In genomic region chr9:133537257-133537656, GRCh38 we compare ENCODE assay signal across 31 cellular contexts. TPM values are rescaled to one million over a fixed set of nuclear protein-coding genes. Genes with fewer than 3 reads are reported as not detected.
A peak's percentile ranks its signal among the peaks of the same experiment; 100 is the strongest.
DNase-seq lines count a peak whose midpoint lies in the region; ATAC-seq, FAIRE-seq and TF ChIP-seq lines count a peak whose summit lies in the region.
"Had no signal": no experiment of that assay in that cellular context is flagged by ENCODE, and none has a peak within 500 bp of the region (broad histone marks: within the 10 kb centered on the region; RNA-seq: fewer than 3 reads in every experiment).

No MANE protein-coding gene starts in this region.

- no peaks in the 10 kb centered on the region for H3K36me3 Mint-ChIP-seq in T-cell
- H3K36me3 Mint-ChIP-seq: CD14-positive monocyte; CD4-positive, alpha-beta memory T cell; CD4-positive, CD25-positive, alpha-beta regulatory T cell; CD8-positive, alpha-beta memory T cell had no signal

- DNase-seq in GM13977 (ENCODE audit: low spot score) (peak; percentile 18), H1 (ENCODE audit: low read depth in 1 of 2, low spot score in 2 of 2) (no peak), mesenchymal stem cell (no peak), neuronal stem cell (ENCODE audit: low spot score) (no peak), NCI-H748 treated with DMSO at 0.1 percent for 48 hours (lab: John Stamatoyannopoulos, UW) (no peak), spleen (no peak), T-cell (no peak), NAMALWA (ENCODE audit: low spot score) (no peak)
- DNase-seq: 8988T; ACHN; BE2C; CD4-positive, alpha-beta memory T cell; CD4-positive, CD25-positive, alpha-beta regulatory T cell; CD8-positive, alpha-beta memory T cell; COR-L47; DMS 273 treated with DMSO at 0.1 percent for 48 hours; DMS153; DMS53; DMS79; DND-41; EL; GDM1 had no signal

- H3K9me3 Mint-ChIP-seq in T-cell: no peaks in the 10 kb centered on the region
- H3K9me3 Mint-ChIP-seq: CD4-positive, alpha-beta memory T cell; CD8-positive, alpha-beta memory T cell had no signal

- H3K79me1 ChIP-seq in H1 (ENCODE audit: low read depth, low read length) (no peaks in the 10 kb centered on the region), mesenchymal stem cell (replicated peaks; ENCODE audit: low read length, poor library complexity, severe bottlenecking) (no peaks in the 10 kb centered on the region), neuronal stem cell (ENCODE audit: low read depth, low read length) (peaks cover 2% of the 10 kb centered on the region)

- H3K4me3 ChIP-seq in H1 (ENCODE audit: extremely low read depth in 1 of 4, insufficient read depth in 2 of 4, low read depth in 3 of 4, low read length in 4 of 4): no peak overlapping the region
- peak overlapping the region in 1 of 2 experiments; percentile 39 for H3K4me3 ChIP-seq in mesenchymal stem cell (ENCODE audit: insufficient read depth in 1 of 2, low read depth in 1 of 2, low read length in 2 of 2)
- H3K4me3 ChIP-seq in neuronal stem cell (ENCODE audit: low read length in 2 of 2): no peak overlapping the region
- H3K4me3 ChIP-seq in spleen: no peak overlapping the region
- H3K4me3 ChIP-seq: BLaER1, GM12878 had no signal

- no peak overlapping the region for H3K9ac ChIP-seq in H1 (replicated peaks in 1 of 4; ENCODE audit: extremely low read depth in 1 of 4, low read depth in 3 of 4, low read length in 3 of 4)
- H3K9ac ChIP-seq in mesenchymal stem cell (ENCODE audit: low read length): no peak overlapping the region
- no peak overlapping the region for H3K9ac ChIP-seq in neuronal stem cell (ENCODE audit: low read depth, low read length, poor library complexity)
- H3K9ac ChIP-seq: BLaER1 had no signal

- H2BK5ac ChIP-seq in H1 (ENCODE audit: low read depth, low read length): no peak overlapping the region
- no peak overlapping the region for H2BK5ac ChIP-seq in mesenchymal stem cell (ENCODE audit: low read depth, low read length, poor library complexity, severe bottlenecking)
- H2BK5ac ChIP-seq in neuronal stem cell (ENCODE audit: low read length): peak overlapping the region; percentile 0

- intact Hi-C loops in spleen (cut with DNase I; ENCODE audit: low total_unique reads): loop anchor here (10.0 kb wide), 1 partner anchor 188 kb away; no protein-coding TSS in a partner anchor

- CTCF ChIA-PET in H1 (lab: Charles Lee; ENCODE audit: partially characterized antibody): interaction anchor here (1.5 to 2.2 kb wide), 2 partner anchors 17 to 189 kb away, joined by 4 to 12 read pairs; no protein-coding TSS in a partner anchor
- CTCF ChIA-PET in T-cell (lab: Charles Lee): no interaction called here

- H3K27ac ChIP-seq in H1 (ENCODE audit: low read depth, low read length) (no peak overlapping the region), mesenchymal stem cell (ENCODE audit: low read length, poor library complexity, severe bottlenecking) (no peak overlapping the region), neuronal stem cell (replicated peaks; ENCODE audit: low read length) (no peak overlapping the region), spleen (no peak overlapping the region)
- H3K27ac ChIP-seq: BLaER1 had no signal

- no peak for FAIRE-seq in H1 (lab: Jason Lieb, UNC)
- FAIRE-seq: A204.1, GM12878, GM18507 had no signal

- TF ChIP-seq CTCF in GM13977 (IDR thresholded peaks at IDR 0.05; ENCODE audit: extremely low read depth, insufficient read depth, missing control alignments) (no peak), H1 (IDR thresholded peaks at IDR 0.05; ENCODE audit: control extremely low read depth in 1 of 3, insufficient read depth in 1 of 3, low read depth in 1 of 3, low read length in 3 of 3) (no peak), spleen (IDR thresholded peaks at IDR 0.05 in 8 of 11, conservative IDR thresholded peaks at IDR 0.05 in 3 of 11) (no peak)

- H3K56ac ChIP-seq in H1 (replicated peaks; ENCODE audit: insufficient read length, low read depth, low read length): no peak overlapping the region

- no peak overlapping the region for H2BK20ac ChIP-seq in H1 (ENCODE audit: low read length)

- H3K36me3 ChIP-seq in H1 (ENCODE audit: control insufficient read depth in 2 of 4, insufficient read depth in 4 of 4, low read length in 3 of 4) (no peaks in the 10 kb centered on the region), mesenchymal stem cell (ENCODE audit: control insufficient read depth in 1 of 2, insufficient read depth in 2 of 2, low read depth in 1 of 2, low read length in 2 of 2) (no peaks in the 10 kb centered on the region), neuronal stem cell (replicated peaks in 1 of 2; ENCODE audit: control insufficient read depth in 2 of 2, insufficient read depth in 2 of 2, low read length in 2 of 2) (no peaks in the 10 kb centered on the region), spleen (peaks cover 0 to 6% (median 0%) of the 10 kb centered on the region in 6 donors)
- H3K36me3 ChIP-seq: BE2C, BLaER1 had no signal

- no peak overlapping the region for H3K4me3 Mint-ChIP-seq in T-cell
- H3K4me3 Mint-ChIP-seq: CD14-positive monocyte; CD4-positive, alpha-beta memory T cell; CD4-positive, CD25-positive, alpha-beta regulatory T cell; CD8-positive, alpha-beta memory T cell had no signal

- H4K91ac ChIP-seq in H1 (replicated peaks; ENCODE audit: insufficient read length, low read length): no peak overlapping the region
- H4K91ac ChIP-seq in mesenchymal stem cell (ENCODE audit: low read length): no peak overlapping the region
- H4K91ac ChIP-seq in neuronal stem cell (ENCODE audit: low read depth, low read length, poor library complexity): peak overlapping the region; percentile 66

- no peak overlapping the region for H3K23ac ChIP-seq in H1 (ENCODE audit: insufficient read length)
- H3K23ac ChIP-seq in mesenchymal stem cell (ENCODE audit: low read length in 2 of 2): no peak overlapping the region
- peak overlapping the region; percentile 6 for H3K23ac ChIP-seq in neuronal stem cell (ENCODE audit: low read depth, low read length, poor library complexity)

- no peaks in the 10 kb centered on the region for H3K79me2 ChIP-seq in H1 (ENCODE audit: control insufficient read depth in 1 of 2, insufficient read depth in 2 of 2, low read length in 2 of 2)

- H3K18ac ChIP-seq in H1 (ENCODE audit: extremely low read depth, low read length) (no peak overlapping the region), mesenchymal stem cell (ENCODE audit: low read depth in 1 of 2, low read length in 2 of 2) (no peak overlapping the region), neuronal stem cell (ENCODE audit: low read length) (no peak overlapping the region)

- POLR2A ChIA-PET in H1 (lab: Charles Lee; ENCODE audit: partially characterized antibody): interaction anchor here (1.1 kb wide), 1 partner anchor 9 kb away, joined by 5 read pairs; no protein-coding TSS in a partner anchor
- POLR2A ChIA-PET in T-cell (lab: Charles Lee): no interaction called here

- H3K27me3 Mint-ChIP-seq in T-cell: peaks cover 0 to 27% of the 10 kb centered on the region in 2 donors

- H2BK15ac ChIP-seq in H1 (ENCODE audit: low read length): no peak overlapping the region
- peak overlapping the region; percentile 40 for H2BK15ac ChIP-seq in mesenchymal stem cell (ENCODE audit: low read depth, poor library complexity, severe bottlenecking)
- peak overlapping the region; percentile 50 for H2BK15ac ChIP-seq in neuronal stem cell (ENCODE audit: low read length)

- H2BK120ac ChIP-seq in H1 (replicated peaks; ENCODE audit: low read depth, low read length) (no peak overlapping the region), mesenchymal stem cell (ENCODE audit: low read depth, low read length) (no peak overlapping the region), neuronal stem cell (ENCODE audit: low read depth, low read length) (no peak overlapping the region)

- H2AFZ ChIP-seq in H1 (ENCODE audit: low read length) (no peak overlapping the region), mesenchymal stem cell (ENCODE audit: low read depth, low read length) (no peak overlapping the region), neuronal stem cell (ENCODE audit: low read length) (no peak overlapping the region)

- no peak overlapping the region for H3K4me2 ChIP-seq in H1 (ENCODE audit: insufficient read depth in 1 of 2, low read depth in 2 of 2, low read length in 2 of 2)
- no peak overlapping the region for H3K4me2 ChIP-seq in mesenchymal stem cell (ENCODE audit: low read length, poor library complexity, severe bottlenecking)
- no peak overlapping the region for H3K4me2 ChIP-seq in neuronal stem cell (ENCODE audit: insufficient read depth, low read length, poor library complexity, severe bottlenecking)
- H3K4me2 ChIP-seq: BLaER1 had no signal

- no peak overlapping the region for H3K14ac ChIP-seq in H1 (ENCODE audit: insufficient read length)
- peak overlapping the region in 1 of 2 experiments; percentile 26 for H3K14ac ChIP-seq in mesenchymal stem cell (ENCODE audit: low read length in 2 of 2)
- H3K14ac ChIP-seq in neuronal stem cell (ENCODE audit: low read length): no peak overlapping the region

- no peak for TF ChIP-seq EP300 in H1 (IDR thresholded peaks at IDR 0.05; ENCODE audit: borderline replicate concordance in 1 of 2, low read depth in 2 of 2, low read length in 2 of 2)

- H2AK5ac ChIP-seq in H1 (ENCODE audit: low read depth, low read length) (no peak overlapping the region), mesenchymal stem cell (ENCODE audit: low read length, severe bottlenecking) (no peak overlapping the region), neuronal stem cell (ENCODE audit: low read depth, low read length) (peak overlapping the region; percentile 45)

- no peak overlapping the region for H3K27ac Mint-ChIP-seq in T-cell
- H3K27ac Mint-ChIP-seq: CD14-positive monocyte; CD4-positive, alpha-beta memory T cell; CD4-positive, CD25-positive, alpha-beta regulatory T cell had no signal

- no peaks in the 10 kb centered on the region for H4K20me1 ChIP-seq in H1 (replicated peaks in 1 of 2; ENCODE audit: control insufficient read depth in 1 of 2, insufficient read depth in 2 of 2, low read length in 2 of 2)
- H4K20me1 ChIP-seq: BLaER1 had no signal

- no peak for ATAC-seq in T-cell (replicated peaks in 1 of 4)
- ATAC-seq: GM12878 had no signal

- in situ Hi-C loops in GM13977 (cut with MboI; ENCODE audit: low pct_unique_long_range_greater_than_20kb, low sequenced_read_pairs, unreplicated experiment): loop anchor here (25.0 kb wide), 2 partner anchors 200 to 475 kb away; partner anchors contain the start of gene SARDH

- peaks cover 2% of the 10 kb centered on the region; the same call in 1 of the 2 replicates for H3K23me2 ChIP-seq in H1 (ENCODE audit: low read depth, low read length)

- peaks cover 0 to 47% (median 23%) of the 10 kb centered on the region in 4 experiments; a peak in 6 of 7 replicates for H3K4me1 ChIP-seq in H1 (replicated peaks in 1 of 4; ENCODE audit: control insufficient read depth in 3 of 4, insufficient read depth in 4 of 4, low read length in 3 of 4)
- peaks cover 17% of the 10 kb centered on the region for H3K4me1 ChIP-seq in mesenchymal stem cell (ENCODE audit: control insufficient read depth, insufficient read depth, low read depth, low read length)
- peaks cover 15 to 31% of the 10 kb centered on the region in 2 donors for H3K4me1 ChIP-seq in neuronal stem cell (ENCODE audit: control insufficient read depth in 2 of 2, insufficient read depth in 1 of 2, low read depth in 1 of 2, low read length in 2 of 2)
- peaks cover 9 to 70% (median 40%) of the 10 kb centered on the region in 6 donors for H3K4me1 ChIP-seq in spleen

- H3K27me3 ChIP-seq in H1 (replicated peaks in 1 of 4; ENCODE audit: control insufficient read depth in 3 of 4, extremely low read depth in 1 of 4, insufficient read depth in 3 of 4, low read length in 3 of 4) (peaks cover 0 to 27% (median 20%) of the 10 kb centered on the region in 4 experiments; a peak in 6 of 7 replicates), mesenchymal stem cell (ENCODE audit: control insufficient read depth in 1 of 2, insufficient read depth in 1 of 2, low read length in 2 of 2) (peaks cover 54 to 75% of the 10 kb centered on the region in 2 experiments), neuronal stem cell (ENCODE audit: control insufficient read depth in 3 of 3, insufficient read depth in 3 of 3, low read depth in 1 of 3, low read length in 3 of 3) (peaks cover 0 to 62% (median 33%) of the 10 kb centered on the region in 3 experiments), spleen (replicated peaks in 1 of 7) (peaks cover 0 to 75% (median 19%) of the 10 kb centered on the region in 7 donors)
- H3K27me3 ChIP-seq: BE2C had no signal

- no peak overlapping the region for H3K4ac ChIP-seq in H1 (replicated peaks; ENCODE audit: insufficient read length, low read depth, low read length)
- H3K4ac ChIP-seq in mesenchymal stem cell (ENCODE audit: low read depth in 1 of 2, low read length in 2 of 2): no peak overlapping the region
- H3K4ac ChIP-seq in neuronal stem cell (ENCODE audit: low read length): no peak overlapping the region

- no peaks in the 10 kb centered on the region for H3K9me3 ChIP-seq in H1 (ENCODE audit: insufficient read depth in 2 of 2, low read depth in 1 of 2, low read length in 1 of 2)
- H3K9me3 ChIP-seq in mesenchymal stem cell (ENCODE audit: control insufficient read depth, low read length): no peaks in the 10 kb centered on the region
- H3K9me3 ChIP-seq in neuronal stem cell (replicated peaks in 1 of 2; ENCODE audit: control insufficient read depth in 2 of 2, insufficient read depth in 1 of 2, low read depth in 1 of 2, low read length in 2 of 2): no peaks in the 10 kb centered on the region
- no peaks in the 10 kb centered on the region for H3K9me3 ChIP-seq in spleen
- H3K9me3 ChIP-seq: BE2C, BLaER1 had no signal

- H2BK12ac ChIP-seq in H1 (ENCODE audit: low read depth, low read length) (peak overlapping the region; percentile 27; the same call in 1 of the 2 replicates), mesenchymal stem cell (ENCODE audit: low read length in 2 of 2) (no peak overlapping the region), neuronal stem cell (ENCODE audit: low read length) (no peak overlapping the region)

- H4K5ac ChIP-seq in H1 (ENCODE audit: insufficient read length, low read depth, low read length): no peak overlapping the region

- peaks cover 10 to 17% (median 13%) of the 10 kb centered on the region in 3 donors for H3K4me1 Mint-ChIP-seq in T-cell

- H4K8ac ChIP-seq in H1 (ENCODE audit: extremely low read depth, insufficient read depth, low read length) (no peak overlapping the region), mesenchymal stem cell (ENCODE audit: low read length) (no peak overlapping the region), neuronal stem cell (ENCODE audit: low read depth, low read length) (no peak overlapping the region)

- TF ChIP-seq POLR2A in H1 (IDR thresholded peaks at IDR 0.05; ENCODE audit: control extremely low read depth in 1 of 2, low read depth in 2 of 2, low read length in 2 of 2): no peak
- no peak for TF ChIP-seq POLR2A in spleen (IDR thresholded peaks at IDR 0.05)

- TF ChIP-seq RAD21 in H1 (IDR thresholded peaks at IDR 0.05 in 1 of 2, conservative IDR thresholded peaks at IDR 0.05 in 1 of 2; ENCODE audit: low read depth in 2 of 2, low read length in 2 of 2): no peak

- WGBS in H1 (ENCODE audit: extremely low coverage in 1 of 2, insufficient coverage in 1 of 2, insufficient read length in 1 of 2, insufficient replicate concordance in 2 of 2, low coverage in 1 of 2, low lambda C conversion rate in 2 of 2, missing lambda C conversion rate in 1 of 2), 2 experiments: 99% methylated on average over 11 of the region's 16 CpGs; no CpG with 5 or more reads in 1 of the 2 experiments
- WGBS in mesenchymal stem cell: 94% methylated on average over 14 of the region's 16 CpGs
- WGBS in neuronal stem cell (ENCODE audit: extremely low coverage in 2 of 2, insufficient read length in 2 of 2, insufficient replicate concordance in 1 of 2), 2 donors: no CpG with 5 or more reads among the region's 16 CpGs
- 84 to 98% (median 94%) methylated on average over 4 to 16 of the region's 16 CpGs for WGBS in spleen, 5 donors

RNA-seq across cellular contexts. Expression of gene ADAMTSL2, which starts 2.8 kb away (rescaled TPM):
- 0.69 and 0.74 TPM in 2 replicates for total RNA-seq in H1 (2021; fragmentation: NEBNext Ultra II Directional; extraction: Animal tissue kit (Norgen Biotek cat#: 25700))
- polyA plus RNA-seq in H1 (2011; rRNA removed): 0.76 and 1.0 TPM in 2 replicates
- polyA plus RNA-seq in H1 (2011; cell fraction: cytosol; rRNA removed): 0.79 TPM
- polyA plus RNA-seq in H1 (2011; cell fraction: nucleus; rRNA removed): 2.6 TPM
- 0.29 to 1.0 TPM (median 0.65 TPM) in 4 replicates for polyA plus RNA-seq in H1 (2012, experiment 1 of 2)
- 0.41 TPM for polyA plus RNA-seq in H1 (2012, experiment 2 of 2)
- 0.39 TPM for polyA plus RNA-seq in H1 (2013, experiment 1 of 2)
- polyA plus RNA-seq in H1 (2013, experiment 2 of 2): 0.29 TPM
- polyA minus RNA-seq in H1 (2011; rRNA and poly(A)+ RNA removed): 0.13 and 0.73 TPM in 2 replicates
- polyA minus RNA-seq in H1 (2011; cell fraction: cytosol; rRNA and poly(A)+ RNA removed): 0.29 TPM
- 0.60 TPM for polyA minus RNA-seq in H1 (2011; cell fraction: nucleus; rRNA and poly(A)+ RNA removed)
- 0.22 TPM for polyA plus RNA-seq in mesenchymal stem cell (2013, experiment 1 of 2)
- polyA plus RNA-seq in mesenchymal stem cell (2013, experiment 2 of 2): 0.21 TPM
- polyA plus RNA-seq in neuronal stem cell (2013, experiment 1 of 2): 0.17 TPM
- polyA plus RNA-seq in neuronal stem cell (2013, experiment 2 of 2): 0.15 TPM
- 10 to 100 TPM in 1 of 7 donors, 1 to 10 TPM in 6; 1.6 to 10.1 (median 4.1) TPM for total RNA-seq in spleen
- polyA plus RNA-seq in spleen: 10 to 100 TPM in 1 of 3 donors, 1 to 10 TPM in 2; 3.0 to 11.7 (median 4.5) TPM
- under 1 TPM; 0.16 to 0.76 (median 0.53) TPM for total RNA-seq in T-cell
- total RNA-seq: CD4-positive, CD25-positive, alpha-beta regulatory T cell; CD8-positive, alpha-beta memory T cell; Daoy; G401; GM12878 had no signal
- polyA plus RNA-seq: AG04450; CD14-positive monocyte; CD4-positive, CD25-positive, alpha-beta regulatory T cell; CD8-positive, alpha-beta memory T cell had no signal

RNA-seq across cellular contexts. Expression of gene MYMK, which starts 12.5 kb away (rescaled TPM):
- total RNA-seq in H1 (2021; fragmentation: NEBNext Ultra II Directional; extraction: Animal tissue kit (Norgen Biotek cat#: 25700)): not detected in 2 replicates
- polyA plus RNA-seq in H1 (2011; rRNA removed): 0.30 TPM in 1 of 2 replicates, not detected in the other
- 0.23 TPM for polyA plus RNA-seq in H1 (2011; cell fraction: cytosol; rRNA removed)
- 0.30 TPM for polyA plus RNA-seq in H1 (2011; cell fraction: nucleus; rRNA removed)
- not detected in 4 replicates for polyA plus RNA-seq in H1 (2012, experiment 1 of 2)
- polyA plus RNA-seq in H1 (2012, experiment 2 of 2): not detected
- not detected for polyA plus RNA-seq in H1 (2013, experiment 1 of 2)
- polyA plus RNA-seq in H1 (2013, experiment 2 of 2): 0.09 TPM
- not detected in 2 replicates for polyA minus RNA-seq in H1 (2011; rRNA and poly(A)+ RNA removed)
- polyA minus RNA-seq in H1 (2011; cell fraction: cytosol; rRNA and poly(A)+ RNA removed): not detected
- polyA minus RNA-seq in H1 (2011; cell fraction: nucleus; rRNA and poly(A)+ RNA removed): not detected
- polyA plus RNA-seq in mesenchymal stem cell (2013, experiment 1 of 2): not detected
- not detected for polyA plus RNA-seq in mesenchymal stem cell (2013, experiment 2 of 2)
- not detected for polyA plus RNA-seq in neuronal stem cell (2013, experiment 1 of 2)
- not detected for polyA plus RNA-seq in neuronal stem cell (2013, experiment 2 of 2)
- not detected for total RNA-seq in spleen
- not detected for polyA plus RNA-seq in spleen
- total RNA-seq in T-cell: not detected
- total RNA-seq: A673; CD4-positive, alpha-beta memory T cell; CD4-positive, CD25-positive, alpha-beta regulatory T cell; CD8-positive, alpha-beta memory T cell; Daoy; GM12878 had no signal
- polyA plus RNA-seq: AG04450; CD14-positive monocyte; CD4-positive, alpha-beta memory T cell; CD4-positive, CD25-positive, alpha-beta regulatory T cell; CD8-positive, alpha-beta memory T cell; GM12878 had no signal

RNA-seq across cellular contexts. Expression of gene SLC2A6, which starts 58.4 kb away (rescaled TPM):
- 16.6 and 17.9 TPM in 2 replicates for total RNA-seq in H1 (2021; fragmentation: NEBNext Ultra II Directional; extraction: Animal tissue kit (Norgen Biotek cat#: 25700))
- polyA plus RNA-seq in H1 (2011; rRNA removed): 17.8 and 18.6 TPM in 2 replicates
- polyA plus RNA-seq in H1 (2011; cell fraction: cytosol; rRNA removed): 16.9 TPM
- polyA plus RNA-seq in H1 (2011; cell fraction: nucleus; rRNA removed): 22.9 TPM
- 9.1 to 15.8 TPM (median 14.0 TPM) in 4 replicates for polyA plus RNA-seq in H1 (2012, experiment 1 of 2)
- polyA plus RNA-seq in H1 (2012, experiment 2 of 2): 13.7 TPM
- 21.9 TPM for polyA plus RNA-seq in H1 (2013, experiment 1 of 2)
- 21.5 TPM for polyA plus RNA-seq in H1 (2013, experiment 2 of 2)
- 8.2 and 10.5 TPM in 2 replicates for polyA minus RNA-seq in H1 (2011; rRNA and poly(A)+ RNA removed)
- 13.1 TPM for polyA minus RNA-seq in H1 (2011; cell fraction: cytosol; rRNA and poly(A)+ RNA removed)
- 23.1 TPM for polyA minus RNA-seq in H1 (2011; cell fraction: nucleus; rRNA and poly(A)+ RNA removed)
- 29.4 TPM for polyA plus RNA-seq in mesenchymal stem cell (2013, experiment 1 of 2)
- 28.2 TPM for polyA plus RNA-seq in mesenchymal stem cell (2013, experiment 2 of 2)
- 3.7 TPM for polyA plus RNA-seq in neuronal stem cell (2013, experiment 1 of 2)
- polyA plus RNA-seq in neuronal stem cell (2013, experiment 2 of 2): 3.8 TPM
- total RNA-seq in spleen: 10 to 100 TPM; 15.4 to 28.7 (median 20.9) TPM
- polyA plus RNA-seq in spleen: 10 to 100 TPM; 15.4 to 35.0 (median 32.8) TPM
- total RNA-seq in T-cell: 1 to 10 TPM; 3.6 to 6.1 (median 4.9) TPM
